Comparison of ENCODE assay signal across 12 cellular contexts in genomic region chr19:29524912-29525870, GRCh38. TPM values are rescaled to one million over a fixed set of nuclear protein-coding genes. Genes with fewer than 3 reads are reported as not detected.
DNase-seq lines count a peak whose midpoint lies in the region; ATAC-seq, FAIRE-seq and TF ChIP-seq lines count a peak whose summit lies in the region.
"Had no signal": no experiment of that assay in that cellular context is flagged by ENCODE, and none has a peak within 500 bp of the region (broad histone marks: within the 10 kb centered on the region; RNA-seq: fewer than 3 reads in every experiment).

No MANE protein-coding gene starts in this region.

- peaks cover 19% of the 10 kb centered on the region for H3K4me1 Mint-ChIP-seq in activated naive CD4-positive, alpha-beta T cell treated with anti-CD3 and anti-CD28 coated beads, Interleukin-2, amount 50 U/mL, for 24 hours
- H3K4me1 Mint-ChIP-seq in activated T-helper 1 cell treated with anti-CD3 and anti-CD28 coated beads, Interleukin-12 subunit alpha, Interleukin-12 subunit beta, Interleukin-2, Interleukin-4 antibody, amounts not matched to agents 30 ng/mL and 10 ng/mL and 1 ng/mL, durations not matched to agents 14 hours and 24 hours and 36 hours (ENCODE audit: low read depth) = peaks cover 20% of the 10 kb centered on the region

- no peak overlapping the region for H3K9ac ChIP-seq in kidney (ENCODE audit: low read length in 2 of 2)

- no peaks in the 10 kb centered on the region for H3K36me3 ChIP-seq in kidney (ENCODE audit: control insufficient read depth in 1 of 2, insufficient read depth in 2 of 2, low read length in 2 of 2)
- H3K36me3 ChIP-seq in Peyer's patch = no peaks in the 10 kb centered on the region

- H3K27ac Mint-ChIP-seq in activated naive CD4-positive, alpha-beta T cell treated with anti-CD3 and anti-CD28 coated beads, Interleukin-2, amount 50 U/mL, for 24 hours = no peak overlapping the region
- H3K27ac Mint-ChIP-seq in activated T-helper 1 cell treated with anti-CD3 and anti-CD28 coated beads, Interleukin-12 subunit alpha, Interleukin-12 subunit beta, Interleukin-2, Interleukin-4 antibody, amounts not matched to agents 30 ng/mL and 10 ng/mL and 1 ng/mL, durations not matched to agents 14 hours and 24 hours and 36 hours = no peak overlapping the region

- no peaks in the 10 kb centered on the region for H3K9me3 ChIP-seq in kidney (ENCODE audit: control insufficient read depth in 1 of 2, low read length in 2 of 2)
- peaks cover 0 to 5% (median 0%) of the 10 kb centered on the region in 4 donors for H3K9me3 ChIP-seq in Peyer's patch

- peaks cover 2% of the 10 kb centered on the region for H3K36me3 Mint-ChIP-seq in activated naive CD4-positive, alpha-beta T cell treated with anti-CD3 and anti-CD28 coated beads, Interleukin-2, amount 50 U/mL, for 24 hours
- peaks cover 2% of the 10 kb centered on the region for H3K36me3 Mint-ChIP-seq in activated T-helper 1 cell treated with anti-CD3 and anti-CD28 coated beads, Interleukin-12 subunit alpha, Interleukin-12 subunit beta, Interleukin-2, Interleukin-4 antibody, amounts not matched to agents 30 ng/mL and 10 ng/mL and 1 ng/mL, durations not matched to agents 14 hours and 24 hours and 36 hours (ENCODE audit: low read depth)

- H3K27ac ChIP-seq in kidney (ENCODE audit: low read depth in 2 of 2, low read length in 2 of 2) = no peak overlapping the region
- H3K27ac ChIP-seq in substantia nigra (ENCODE audit: low read depth, low read length, poor library complexity, severe bottlenecking) = peak overlapping the region; percentile 94
- H3K27ac ChIP-seq in Peyer's patch = no peak overlapping the region

- H3K4me3 Mint-ChIP-seq in activated naive CD4-positive, alpha-beta T cell treated with anti-CD3 and anti-CD28 coated beads, Interleukin-2, amount 50 U/mL, for 24 hours = peak overlapping the region; percentile 66
- peak overlapping the region; percentile 62 for H3K4me3 Mint-ChIP-seq in activated T-helper 1 cell treated with anti-CD3 and anti-CD28 coated beads, Interleukin-12 subunit alpha, Interleukin-12 subunit beta, Interleukin-2, Interleukin-4 antibody, amounts not matched to agents 30 ng/mL and 10 ng/mL and 1 ng/mL, durations not matched to agents 14 hours and 24 hours and 36 hours

- no peak for TF ChIP-seq POLR2A in Peyer's patch (IDR thresholded peaks at IDR 0.05)

- no peak for FAIRE-seq in kidney (lab: Jason Lieb, UNC)
- FAIRE-seq: GM18507 had no signal

- H3K27me3 Mint-ChIP-seq in activated naive CD4-positive, alpha-beta T cell treated with anti-CD3 and anti-CD28 coated beads, Interleukin-2, amount 50 U/mL, for 24 hours = peaks cover 34% of the 10 kb centered on the region
- peaks cover 56% of the 10 kb centered on the region for H3K27me3 Mint-ChIP-seq in activated T-helper 1 cell treated with anti-CD3 and anti-CD28 coated beads, Interleukin-12 subunit alpha, Interleukin-12 subunit beta, Interleukin-2, Interleukin-4 antibody, amounts not matched to agents 30 ng/mL and 10 ng/mL and 1 ng/mL, durations not matched to agents 14 hours and 24 hours and 36 hours (ENCODE audit: insufficient read depth)

- intact Hi-C loops in activated T-helper 1 cell treated with anti-CD3 and anti-CD28 coated beads, Interleukin-12 subunit alpha, Interleukin-12 subunit beta, Interleukin-2, Interleukin-4 antibody, amounts not matched to agents 30 ng/mL and 10 ng/mL and 1 ng/mL, durations not matched to agents 14 hours and 24 hours and 36 hours (cut with micrococcal nuclease) = loop anchor here (5.0 kb wide), 6 partner anchors 58 to 1827 kb away; partner anchors contain the start of genes POP4 and UQCRFS1
- intact Hi-C loops in kidney (cut with DNase I) = no loop called here

- H3K4me1 ChIP-seq in kidney (ENCODE audit: control insufficient read depth in 1 of 2, insufficient read depth in 1 of 2, low read depth in 1 of 2, low read length in 2 of 2) (no peaks in the 10 kb centered on the region), Peyer's patch (peaks cover 0 to 50% (median 6%) of the 10 kb centered on the region in 4 donors)

- H3K27me3 ChIP-seq in Peyer's patch = peaks cover 0 to 49% of the 10 kb centered on the region in 2 donors

- DNase-seq in activated naive CD4-positive, alpha-beta T cell (lab: John Stamatoyannopoulos, UW) = no peak
- DNase-seq in activated T-helper 1 cell treated with anti-CD3 and anti-CD28 coated beads, Interleukin-12 subunit alpha, Interleukin-12 subunit beta, Interleukin-2, Interleukin-4 antibody, amounts not matched to agents 30 ng/mL and 10 ng/mL and 1 ng/mL, durations not matched to agents 14 hours and 24 hours and 36 hours (ENCODE audit: low spot score) = no peak
- DNase-seq in kidney (peak; percentile 62), substantia nigra (lab: John Stamatoyannopoulos, UW) (peak in 27 of 49 donors; percentile 19 to 76 (median 60)), Peyer's patch (no peak)
- DNase-seq: AML-193, Kasumi-1 had no signal

- H3K4me3 ChIP-seq in kidney (ENCODE audit: low read length in 2 of 2) (no peak overlapping the region), Peyer's patch (no peak overlapping the region)

- no peaks in the 10 kb centered on the region for H3K9me3 Mint-ChIP-seq in activated naive CD4-positive, alpha-beta T cell treated with anti-CD3 and anti-CD28 coated beads, Interleukin-2, amount 50 U/mL, for 24 hours
- no peaks in the 10 kb centered on the region for H3K9me3 Mint-ChIP-seq in activated T-helper 1 cell treated with anti-CD3 and anti-CD28 coated beads, Interleukin-12 subunit alpha, Interleukin-12 subunit beta, Interleukin-2, Interleukin-4 antibody, amounts not matched to agents 30 ng/mL and 10 ng/mL and 1 ng/mL, durations not matched to agents 14 hours and 24 hours and 36 hours

- ATAC-seq in GM19455 (IDR thresholded peaks at IDR 0.05; ENCODE audit: unreplicated experiment) (no peak), GM21423 (IDR thresholded peaks at IDR 0.05; ENCODE audit: unreplicated experiment) (no peak)

- TF ChIP-seq CTCF in kidney (IDR thresholded peaks at IDR 0.05; ENCODE audit: borderline replicate concordance, extremely low read depth, insufficient read depth) (no peak), Peyer's patch (IDR thresholded peaks at IDR 0.05) (no peak)

RNA-seq across cellular contexts. Expression of gene VSTM2B, which starts 0.6 kb away (rescaled TPM):
- total RNA-seq in activated T-helper 1 cell treated with anti-CD3 and anti-CD28 coated beads, Interleukin-12 subunit alpha, Interleukin-12 subunit beta, Interleukin-2, Interleukin-4 antibody, amounts not matched to agents 30 ng/mL and 10 ng/mL and 1 ng/mL, durations not matched to agents 14 hours and 24 hours and 36 hours = not detected in 2 replicates
- not detected for total RNA-seq in kidney
- polyA plus RNA-seq in kidney (ENCODE audit: insufficient read depth, low read depth, low replicate concordance) = not detected
- not detected for total RNA-seq in Peyer's patch
- total RNA-seq: liver had no signal
- polyA plus RNA-seq: liver had no signal

Comparison
In these comparisons a context has a peak if more than half of its experiments do, and no peak if none do; other contexts are left out.
1. DNase-seq: peak in kidney (single experiment) and substantia nigra (27 of 49); none in activated naive CD4-positive, alpha-beta T cell (0 of 4), activated T-helper 1 cell treated with anti-CD3 and anti-CD28 coated beads, Interleukin-12 subunit alpha, Interleukin-12 subunit beta, Interleukin-2, Interleukin-4 antibody, amounts not matched to agents 30 ng/mL and 10 ng/mL and 1 ng/mL, durations not matched to agents 14 hours and 24 hours and 36 hours (single experiment) and Peyer's patch (0 of 3).